In the genomic region with DNA sequence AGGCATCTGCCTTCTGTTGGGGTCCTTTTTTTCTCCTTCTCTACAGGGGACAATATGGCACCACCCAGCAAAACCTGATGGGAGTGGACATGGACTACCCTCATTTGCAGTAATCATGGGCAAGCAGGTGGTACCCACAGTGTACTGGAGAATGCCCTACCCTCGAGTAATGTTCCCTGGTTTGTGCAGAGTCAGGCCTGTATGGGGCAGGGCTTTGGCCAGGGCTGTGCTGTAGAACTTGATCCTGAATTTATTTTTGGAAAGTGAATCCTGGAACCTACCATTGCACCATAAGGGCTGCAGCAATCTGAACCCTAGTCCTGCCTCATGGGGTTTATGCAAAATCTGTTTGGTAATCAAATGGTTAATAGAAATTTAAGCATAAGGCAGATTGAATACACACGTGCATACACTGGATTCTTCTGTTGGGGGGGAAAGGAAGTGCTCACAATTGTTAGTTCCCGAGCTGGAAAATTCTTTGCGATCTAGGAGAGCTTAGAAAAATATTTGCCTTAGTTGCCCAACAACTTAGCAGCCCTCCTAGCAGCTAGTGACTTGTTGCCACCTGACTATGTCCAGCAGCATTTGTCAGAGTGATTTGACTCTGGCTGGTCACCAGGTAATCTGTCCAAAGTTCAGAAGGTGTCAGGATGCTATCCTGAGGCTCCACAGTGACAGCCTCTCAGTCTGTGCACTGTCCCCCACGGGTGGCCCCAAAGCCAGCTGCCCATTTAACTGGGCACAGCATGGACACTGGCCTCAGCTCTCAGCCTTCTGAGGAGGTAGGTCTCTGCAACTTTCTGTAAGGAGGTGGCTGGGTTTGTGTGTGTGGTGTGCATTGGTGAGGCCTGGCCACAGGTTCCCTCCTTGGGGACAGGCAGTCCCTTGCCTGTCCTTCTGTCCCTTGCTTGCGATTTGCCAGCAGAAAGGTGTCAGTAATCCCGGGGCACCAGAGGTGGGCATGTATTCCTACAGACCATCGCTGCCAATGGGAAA, we compare ENCODE assay signal across 1 cellular context.
A peak's percentile ranks its signal among the peaks of the same experiment; 100 is the strongest.
TF ChIP-seq lines count a peak whose summit lies in the region.

No MANE protein-coding gene starts in this region.

TF ChIP-seq in HepG2, 621 proteins besides CTCF, POLR2A, EP300 and RAD21 (continued from another document and continues in another):
- TF ChIP-seq, protein P1, sequence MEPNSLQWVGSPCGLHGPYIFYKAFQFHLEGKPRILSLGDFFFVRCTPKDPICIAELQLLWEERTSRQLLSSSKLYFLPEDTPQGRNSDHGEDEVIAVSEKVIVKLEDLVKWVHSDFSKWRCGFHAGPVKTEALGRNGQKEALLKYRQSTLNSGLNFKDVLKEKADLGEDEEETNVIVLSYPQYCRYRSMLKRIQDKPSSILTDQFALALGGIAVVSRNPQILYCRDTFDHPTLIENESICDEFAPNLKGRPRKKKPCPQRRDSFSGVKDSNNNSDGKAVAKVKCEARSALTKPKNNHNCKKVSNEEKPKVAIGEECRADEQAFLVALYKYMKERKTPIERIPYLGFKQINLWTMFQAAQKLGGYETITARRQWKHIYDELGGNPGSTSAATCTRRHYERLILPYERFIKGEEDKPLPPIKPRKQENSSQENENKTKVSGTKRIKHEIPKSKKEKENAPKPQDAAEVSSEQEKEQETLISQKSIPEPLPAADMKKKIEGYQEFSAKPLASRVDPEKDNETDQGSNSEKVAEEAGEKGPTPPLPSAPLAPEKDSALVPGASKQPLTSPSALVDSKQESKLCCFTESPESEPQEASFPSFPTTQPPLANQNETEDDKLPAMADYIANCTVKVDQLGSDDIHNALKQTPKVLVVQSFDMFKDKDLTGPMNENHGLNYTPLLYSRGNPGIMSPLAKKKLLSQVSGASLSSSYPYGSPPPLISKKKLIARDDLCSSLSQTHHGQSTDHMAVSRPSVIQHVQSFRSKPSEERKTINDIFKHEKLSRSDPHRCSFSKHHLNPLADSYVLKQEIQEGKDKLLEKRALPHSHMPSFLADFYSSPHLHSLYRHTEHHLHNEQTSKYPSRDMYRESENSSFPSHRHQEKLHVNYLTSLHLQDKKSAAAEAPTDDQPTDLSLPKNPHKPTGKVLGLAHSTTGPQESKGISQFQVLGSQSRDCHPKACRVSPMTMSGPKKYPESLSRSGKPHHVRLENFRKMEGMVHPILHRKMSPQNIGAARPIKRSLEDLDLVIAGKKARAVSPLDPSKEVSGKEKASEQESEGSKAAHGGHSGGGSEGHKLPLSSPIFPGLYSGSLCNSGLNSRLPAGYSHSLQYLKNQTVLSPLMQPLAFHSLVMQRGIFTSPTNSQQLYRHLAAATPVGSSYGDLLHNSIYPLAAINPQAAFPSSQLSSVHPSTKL (CRISPR knock-in tag; IDR thresholded peaks at IDR 0.05): peak; percentile 91
- TF ChIP-seq WIZ (CRISPR knock-in tag; IDR thresholded peaks at IDR 0.05): no peak
- TF ChIP-seq REL (CRISPR knock-in tag; conservative IDR thresholded peaks at IDR 0.05): no peak
- TF ChIP-seq, protein P2, sequence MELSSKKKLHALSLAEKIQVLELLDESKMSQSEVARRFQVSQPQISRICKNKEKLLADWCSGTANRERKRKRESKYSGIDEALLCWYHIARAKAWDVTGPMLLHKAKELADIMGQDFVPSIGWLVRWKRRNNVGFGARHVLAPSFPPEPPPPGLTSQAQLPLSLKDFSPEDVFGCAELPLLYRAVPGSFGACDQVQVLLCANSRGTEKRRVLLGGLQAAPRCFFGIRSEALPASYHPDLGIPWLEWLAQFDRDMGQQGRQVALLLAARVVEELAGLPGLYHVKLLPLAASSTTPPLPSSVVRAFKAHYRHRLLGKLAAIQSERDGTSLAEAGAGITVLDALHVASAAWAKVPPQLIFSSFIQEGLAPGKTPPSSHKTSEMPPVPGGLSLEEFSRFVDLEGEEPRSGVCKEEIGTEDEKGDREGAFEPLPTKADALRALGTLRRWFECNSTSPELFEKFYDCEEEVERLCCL (CRISPR knock-in tag; IDR thresholded peaks at IDR 0.05; ENCODE audit: borderline replicate concordance): no peak
- TF ChIP-seq IRF2 (CRISPR knock-in tag; IDR thresholded peaks at IDR 0.05): no peak; the same call in 1 of the 2 replicates
- TF ChIP-seq ZNF430 (CRISPR knock-in tag; IDR thresholded peaks at IDR 0.05): peak; percentile 78
- TF ChIP-seq, protein P3, sequence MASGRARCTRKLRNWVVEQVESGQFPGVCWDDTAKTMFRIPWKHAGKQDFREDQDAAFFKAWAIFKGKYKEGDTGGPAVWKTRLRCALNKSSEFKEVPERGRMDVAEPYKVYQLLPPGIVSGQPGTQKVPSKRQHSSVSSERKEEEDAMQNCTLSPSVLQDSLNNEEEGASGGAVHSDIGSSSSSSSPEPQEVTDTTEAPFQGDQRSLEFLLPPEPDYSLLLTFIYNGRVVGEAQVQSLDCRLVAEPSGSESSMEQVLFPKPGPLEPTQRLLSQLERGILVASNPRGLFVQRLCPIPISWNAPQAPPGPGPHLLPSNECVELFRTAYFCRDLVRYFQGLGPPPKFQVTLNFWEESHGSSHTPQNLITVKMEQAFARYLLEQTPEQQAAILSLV (CRISPR knock-in tag; IDR thresholded peaks at IDR 0.05; ENCODE audit: borderline replicate concordance): no peak
- TF ChIP-seq ZNF891 (CRISPR knock-in tag; IDR thresholded peaks at IDR 0.05): no peak
- no peak for TF ChIP-seq ZNF720 (CRISPR knock-in tag; IDR thresholded peaks at IDR 0.05)
- no peak for TF ChIP-seq RNF2 (conservative IDR thresholded peaks at IDR 0.05; ENCODE audit: low read depth)
- no peak for TF ChIP-seq SMAD9 (CRISPR knock-in tag; IDR thresholded peaks at IDR 0.05)
- no peak for TF ChIP-seq ZNF354B (CRISPR knock-in tag; IDR thresholded peaks at IDR 0.05)
- TF ChIP-seq, protein P4, sequence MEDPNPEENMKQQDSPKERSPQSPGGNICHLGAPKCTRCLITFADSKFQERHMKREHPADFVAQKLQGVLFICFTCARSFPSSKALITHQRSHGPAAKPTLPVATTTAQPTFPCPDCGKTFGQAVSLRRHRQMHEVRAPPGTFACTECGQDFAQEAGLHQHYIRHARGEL (CRISPR knock-in tag; IDR thresholded peaks at IDR 0.05): no peak
- no peak; the same call in 1 of the 2 replicates for TF ChIP-seq KDM5B (CRISPR knock-in tag; IDR thresholded peaks at IDR 0.05; ENCODE audit: borderline replicate concordance)
- TF ChIP-seq, protein P5, sequence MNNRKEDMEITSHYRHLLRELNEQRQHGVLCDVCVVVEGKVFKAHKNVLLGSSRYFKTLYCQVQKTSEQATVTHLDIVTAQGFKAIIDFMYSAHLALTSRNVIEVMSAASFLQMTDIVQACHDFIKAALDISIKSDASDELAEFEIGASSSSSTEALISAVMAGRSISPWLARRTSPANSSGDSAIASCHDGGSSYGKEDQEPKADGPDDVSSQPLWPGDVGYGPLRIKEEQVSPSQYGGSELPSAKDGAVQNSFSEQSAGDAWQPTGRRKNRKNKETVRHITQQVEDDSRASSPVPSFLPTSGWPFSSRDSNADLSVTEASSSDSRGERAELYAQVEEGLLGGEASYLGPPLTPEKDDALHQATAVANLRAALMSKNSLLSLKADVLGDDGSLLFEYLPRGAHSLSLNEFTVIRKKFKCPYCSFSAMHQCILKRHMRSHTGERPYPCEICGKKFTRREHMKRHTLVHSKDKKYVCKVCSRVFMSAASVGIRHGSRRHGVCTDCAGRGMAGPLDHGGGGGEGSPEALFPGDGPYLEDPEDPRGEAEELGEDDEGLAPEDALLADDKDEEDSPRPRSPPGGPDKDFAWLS (CRISPR knock-in tag; IDR thresholded peaks at IDR 0.05; ENCODE audit: borderline replicate concordance): no peak; the same call in 1 of the 2 replicates
- no peak for TF ChIP-seq ARNT (IDR thresholded peaks at IDR 0.05)
- no peak for TF ChIP-seq SMYD3 (CRISPR knock-in tag; IDR thresholded peaks at IDR 0.05)
- TF ChIP-seq, protein P6, sequence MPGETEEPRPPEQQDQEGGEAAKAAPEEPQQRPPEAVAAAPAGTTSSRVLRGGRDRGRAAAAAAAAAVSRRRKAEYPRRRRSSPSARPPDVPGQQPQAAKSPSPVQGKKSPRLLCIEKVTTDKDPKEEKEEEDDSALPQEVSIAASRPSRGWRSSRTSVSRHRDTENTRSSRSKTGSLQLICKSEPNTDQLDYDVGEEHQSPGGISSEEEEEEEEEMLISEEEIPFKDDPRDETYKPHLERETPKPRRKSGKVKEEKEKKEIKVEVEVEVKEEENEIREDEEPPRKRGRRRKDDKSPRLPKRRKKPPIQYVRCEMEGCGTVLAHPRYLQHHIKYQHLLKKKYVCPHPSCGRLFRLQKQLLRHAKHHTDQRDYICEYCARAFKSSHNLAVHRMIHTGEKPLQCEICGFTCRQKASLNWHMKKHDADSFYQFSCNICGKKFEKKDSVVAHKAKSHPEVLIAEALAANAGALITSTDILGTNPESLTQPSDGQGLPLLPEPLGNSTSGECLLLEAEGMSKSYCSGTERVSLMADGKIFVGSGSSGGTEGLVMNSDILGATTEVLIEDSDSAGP (CRISPR knock-in tag; IDR thresholded peaks at IDR 0.05; ENCODE audit: borderline replicate concordance): peak; percentile 28; the same call in 1 of the 2 replicates
- TF ChIP-seq ELF1 (CRISPR knock-in tag; IDR thresholded peaks at IDR 0.05): 0 out of 2 replicates have a peak, but pooled peaks have one; percentile 17
- TF ChIP-seq MEIS2 (CRISPR knock-in tag; IDR thresholded peaks at IDR 0.05): peak; percentile 87
- TF ChIP-seq HOXA3 (CRISPR knock-in tag; IDR thresholded peaks at IDR 0.05): peak; percentile 76
- no peak for TF ChIP-seq ZIK1 (CRISPR knock-in tag; IDR thresholded peaks at IDR 0.05; ENCODE audit: borderline replicate concordance, low read depth)
- no peak for TF ChIP-seq STAT5B (CRISPR knock-in tag; IDR thresholded peaks at IDR 0.05)
- TF ChIP-seq ZNF367 (CRISPR knock-in tag; IDR thresholded peaks at IDR 0.05; ENCODE audit: borderline replicate concordance): no peak
- TF ChIP-seq, protein P7, sequence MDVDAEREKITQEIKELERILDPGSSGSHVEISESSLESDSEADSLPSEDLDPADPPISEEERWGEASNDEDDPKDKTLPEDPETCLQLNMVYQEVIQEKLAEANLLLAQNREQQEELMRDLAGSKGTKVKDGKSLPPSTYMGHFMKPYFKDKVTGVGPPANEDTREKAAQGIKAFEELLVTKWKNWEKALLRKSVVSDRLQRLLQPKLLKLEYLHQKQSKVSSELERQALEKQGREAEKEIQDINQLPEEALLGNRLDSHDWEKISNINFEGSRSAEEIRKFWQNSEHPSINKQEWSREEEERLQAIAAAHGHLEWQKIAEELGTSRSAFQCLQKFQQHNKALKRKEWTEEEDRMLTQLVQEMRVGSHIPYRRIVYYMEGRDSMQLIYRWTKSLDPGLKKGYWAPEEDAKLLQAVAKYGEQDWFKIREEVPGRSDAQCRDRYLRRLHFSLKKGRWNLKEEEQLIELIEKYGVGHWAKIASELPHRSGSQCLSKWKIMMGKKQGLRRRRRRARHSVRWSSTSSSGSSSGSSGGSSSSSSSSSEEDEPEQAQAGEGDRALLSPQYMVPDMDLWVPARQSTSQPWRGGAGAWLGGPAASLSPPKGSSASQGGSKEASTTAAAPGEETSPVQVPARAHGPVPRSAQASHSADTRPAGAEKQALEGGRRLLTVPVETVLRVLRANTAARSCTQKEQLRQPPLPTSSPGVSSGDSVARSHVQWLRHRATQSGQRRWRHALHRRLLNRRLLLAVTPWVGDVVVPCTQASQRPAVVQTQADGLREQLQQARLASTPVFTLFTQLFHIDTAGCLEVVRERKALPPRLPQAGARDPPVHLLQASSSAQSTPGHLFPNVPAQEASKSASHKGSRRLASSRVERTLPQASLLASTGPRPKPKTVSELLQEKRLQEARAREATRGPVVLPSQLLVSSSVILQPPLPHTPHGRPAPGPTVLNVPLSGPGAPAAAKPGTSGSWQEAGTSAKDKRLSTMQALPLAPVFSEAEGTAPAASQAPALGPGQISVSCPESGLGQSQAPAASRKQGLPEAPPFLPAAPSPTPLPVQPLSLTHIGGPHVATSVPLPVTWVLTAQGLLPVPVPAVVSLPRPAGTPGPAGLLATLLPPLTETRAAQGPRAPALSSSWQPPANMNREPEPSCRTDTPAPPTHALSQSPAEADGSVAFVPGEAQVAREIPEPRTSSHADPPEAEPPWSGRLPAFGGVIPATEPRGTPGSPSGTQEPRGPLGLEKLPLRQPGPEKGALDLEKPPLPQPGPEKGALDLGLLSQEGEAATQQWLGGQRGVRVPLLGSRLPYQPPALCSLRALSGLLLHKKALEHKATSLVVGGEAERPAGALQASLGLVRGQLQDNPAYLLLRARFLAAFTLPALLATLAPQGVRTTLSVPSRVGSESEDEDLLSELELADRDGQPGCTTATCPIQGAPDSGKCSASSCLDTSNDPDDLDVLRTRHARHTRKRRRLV (CRISPR knock-in tag; IDR thresholded peaks at IDR 0.05): no peak
- TF ChIP-seq CHD2 (IDR thresholded peaks at IDR 0.05; ENCODE audit: low read depth, low read length): no peak
- TF ChIP-seq HMG20A (CRISPR knock-in tag; IDR thresholded peaks at IDR 0.05; ENCODE audit: borderline replicate concordance): peak; percentile 80
- no peak for TF ChIP-seq ZNF678 (CRISPR knock-in tag; IDR thresholded peaks at IDR 0.05)
- 0 out of 2 replicates have a peak, but pooled peaks have one; percentile 36 for TF ChIP-seq KMT2B (CRISPR knock-in tag; IDR thresholded peaks at IDR 0.05)
- TF ChIP-seq, protein P8, sequence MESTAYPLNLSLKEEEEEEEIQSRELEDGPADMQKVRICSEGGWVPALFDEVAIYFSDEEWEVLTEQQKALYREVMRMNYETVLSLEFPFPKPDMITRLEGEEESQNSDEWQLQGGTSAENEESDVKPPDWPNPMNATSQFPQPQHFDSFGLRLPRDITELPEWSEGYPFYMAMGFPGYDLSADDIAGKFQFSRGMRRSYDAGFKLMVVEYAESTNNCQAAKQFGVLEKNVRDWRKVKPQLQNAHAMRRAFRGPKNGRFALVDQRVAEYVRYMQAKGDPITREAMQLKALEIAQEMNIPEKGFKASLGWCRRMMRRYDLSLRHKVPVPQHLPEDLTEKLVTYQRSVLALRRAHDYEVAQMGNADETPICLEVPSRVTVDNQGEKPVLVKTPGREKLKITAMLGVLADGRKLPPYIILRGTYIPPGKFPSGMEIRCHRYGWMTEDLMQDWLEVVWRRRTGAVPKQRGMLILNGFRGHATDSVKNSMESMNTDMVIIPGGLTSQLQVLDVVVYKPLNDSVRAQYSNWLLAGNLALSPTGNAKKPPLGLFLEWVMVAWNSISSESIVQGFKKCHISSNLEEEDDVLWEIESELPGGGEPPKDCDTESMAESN (CRISPR knock-in tag; conservative IDR thresholded peaks at IDR 0.05): 0 out of 2 replicates have a peak, but pooled peaks have one; percentile 19
- TF ChIP-seq ZNF557 (CRISPR knock-in tag; IDR thresholded peaks at IDR 0.05): 0 out of 2 replicates have a peak, but pooled peaks have one; percentile 55
- TF ChIP-seq, protein P9, sequence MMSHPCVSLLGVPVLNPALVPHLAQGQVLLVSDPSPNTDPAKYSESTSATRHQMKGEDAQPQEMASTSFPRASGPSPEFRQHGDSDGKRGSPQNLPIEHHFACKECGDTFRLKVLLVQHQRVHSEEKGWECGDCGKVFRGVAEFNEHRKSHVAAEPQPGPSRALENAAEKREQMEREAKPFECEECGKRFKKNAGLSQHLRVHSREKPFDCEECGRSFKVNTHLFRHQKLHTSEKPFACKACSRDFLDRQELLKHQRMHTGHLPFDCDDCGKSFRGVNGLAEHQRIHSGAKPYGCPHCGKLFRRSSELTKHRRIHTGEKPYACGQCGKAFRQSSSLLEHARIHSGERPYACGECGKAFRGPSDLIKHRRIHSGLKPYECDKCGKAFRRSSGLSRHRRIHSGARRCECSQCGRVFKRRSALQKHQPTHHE (CRISPR knock-in tag; IDR thresholded peaks at IDR 0.05; ENCODE audit: borderline replicate concordance): no peak
